In the genomic region with DNA sequence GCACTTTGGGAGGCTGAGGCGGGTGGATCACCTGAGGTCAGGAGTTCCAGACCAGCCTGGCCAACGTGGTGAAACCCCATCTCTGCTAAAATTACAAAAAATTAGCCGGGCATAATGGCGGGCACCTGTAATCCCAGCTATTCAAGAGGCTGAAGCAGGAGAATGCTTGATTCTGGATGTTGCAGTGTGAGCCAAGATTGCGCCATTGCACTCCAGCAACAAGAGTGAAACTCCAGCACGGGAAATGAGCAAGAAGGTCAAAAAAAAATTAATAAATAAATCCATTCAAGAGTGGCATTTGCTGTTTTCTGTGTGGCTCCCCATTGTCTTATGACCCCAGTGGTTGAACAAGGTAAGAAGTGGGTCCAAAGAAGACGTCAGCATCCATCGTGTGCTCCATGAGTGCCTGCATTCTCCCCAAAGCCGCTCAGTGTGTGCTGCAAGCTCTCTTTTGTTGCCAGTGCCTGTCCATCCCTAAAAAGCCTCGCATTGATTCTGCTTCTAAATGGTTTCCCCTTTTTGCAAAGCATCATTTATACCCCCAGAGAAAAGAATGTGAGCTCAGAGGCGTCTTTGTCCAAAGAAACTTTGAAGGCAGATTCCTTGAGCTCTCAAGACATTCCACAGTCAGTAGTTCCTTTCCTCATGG, we compare ENCODE assay signal across 1 cellular context.
TF ChIP-seq lines count a peak whose summit lies in the region.

No MANE protein-coding gene starts in this region.

TF ChIP-seq in GM23338, 12 proteins besides CTCF, POLR2A, EP300 and RAD21 (continued from another document):
- TF ChIP-seq, protein P1, sequence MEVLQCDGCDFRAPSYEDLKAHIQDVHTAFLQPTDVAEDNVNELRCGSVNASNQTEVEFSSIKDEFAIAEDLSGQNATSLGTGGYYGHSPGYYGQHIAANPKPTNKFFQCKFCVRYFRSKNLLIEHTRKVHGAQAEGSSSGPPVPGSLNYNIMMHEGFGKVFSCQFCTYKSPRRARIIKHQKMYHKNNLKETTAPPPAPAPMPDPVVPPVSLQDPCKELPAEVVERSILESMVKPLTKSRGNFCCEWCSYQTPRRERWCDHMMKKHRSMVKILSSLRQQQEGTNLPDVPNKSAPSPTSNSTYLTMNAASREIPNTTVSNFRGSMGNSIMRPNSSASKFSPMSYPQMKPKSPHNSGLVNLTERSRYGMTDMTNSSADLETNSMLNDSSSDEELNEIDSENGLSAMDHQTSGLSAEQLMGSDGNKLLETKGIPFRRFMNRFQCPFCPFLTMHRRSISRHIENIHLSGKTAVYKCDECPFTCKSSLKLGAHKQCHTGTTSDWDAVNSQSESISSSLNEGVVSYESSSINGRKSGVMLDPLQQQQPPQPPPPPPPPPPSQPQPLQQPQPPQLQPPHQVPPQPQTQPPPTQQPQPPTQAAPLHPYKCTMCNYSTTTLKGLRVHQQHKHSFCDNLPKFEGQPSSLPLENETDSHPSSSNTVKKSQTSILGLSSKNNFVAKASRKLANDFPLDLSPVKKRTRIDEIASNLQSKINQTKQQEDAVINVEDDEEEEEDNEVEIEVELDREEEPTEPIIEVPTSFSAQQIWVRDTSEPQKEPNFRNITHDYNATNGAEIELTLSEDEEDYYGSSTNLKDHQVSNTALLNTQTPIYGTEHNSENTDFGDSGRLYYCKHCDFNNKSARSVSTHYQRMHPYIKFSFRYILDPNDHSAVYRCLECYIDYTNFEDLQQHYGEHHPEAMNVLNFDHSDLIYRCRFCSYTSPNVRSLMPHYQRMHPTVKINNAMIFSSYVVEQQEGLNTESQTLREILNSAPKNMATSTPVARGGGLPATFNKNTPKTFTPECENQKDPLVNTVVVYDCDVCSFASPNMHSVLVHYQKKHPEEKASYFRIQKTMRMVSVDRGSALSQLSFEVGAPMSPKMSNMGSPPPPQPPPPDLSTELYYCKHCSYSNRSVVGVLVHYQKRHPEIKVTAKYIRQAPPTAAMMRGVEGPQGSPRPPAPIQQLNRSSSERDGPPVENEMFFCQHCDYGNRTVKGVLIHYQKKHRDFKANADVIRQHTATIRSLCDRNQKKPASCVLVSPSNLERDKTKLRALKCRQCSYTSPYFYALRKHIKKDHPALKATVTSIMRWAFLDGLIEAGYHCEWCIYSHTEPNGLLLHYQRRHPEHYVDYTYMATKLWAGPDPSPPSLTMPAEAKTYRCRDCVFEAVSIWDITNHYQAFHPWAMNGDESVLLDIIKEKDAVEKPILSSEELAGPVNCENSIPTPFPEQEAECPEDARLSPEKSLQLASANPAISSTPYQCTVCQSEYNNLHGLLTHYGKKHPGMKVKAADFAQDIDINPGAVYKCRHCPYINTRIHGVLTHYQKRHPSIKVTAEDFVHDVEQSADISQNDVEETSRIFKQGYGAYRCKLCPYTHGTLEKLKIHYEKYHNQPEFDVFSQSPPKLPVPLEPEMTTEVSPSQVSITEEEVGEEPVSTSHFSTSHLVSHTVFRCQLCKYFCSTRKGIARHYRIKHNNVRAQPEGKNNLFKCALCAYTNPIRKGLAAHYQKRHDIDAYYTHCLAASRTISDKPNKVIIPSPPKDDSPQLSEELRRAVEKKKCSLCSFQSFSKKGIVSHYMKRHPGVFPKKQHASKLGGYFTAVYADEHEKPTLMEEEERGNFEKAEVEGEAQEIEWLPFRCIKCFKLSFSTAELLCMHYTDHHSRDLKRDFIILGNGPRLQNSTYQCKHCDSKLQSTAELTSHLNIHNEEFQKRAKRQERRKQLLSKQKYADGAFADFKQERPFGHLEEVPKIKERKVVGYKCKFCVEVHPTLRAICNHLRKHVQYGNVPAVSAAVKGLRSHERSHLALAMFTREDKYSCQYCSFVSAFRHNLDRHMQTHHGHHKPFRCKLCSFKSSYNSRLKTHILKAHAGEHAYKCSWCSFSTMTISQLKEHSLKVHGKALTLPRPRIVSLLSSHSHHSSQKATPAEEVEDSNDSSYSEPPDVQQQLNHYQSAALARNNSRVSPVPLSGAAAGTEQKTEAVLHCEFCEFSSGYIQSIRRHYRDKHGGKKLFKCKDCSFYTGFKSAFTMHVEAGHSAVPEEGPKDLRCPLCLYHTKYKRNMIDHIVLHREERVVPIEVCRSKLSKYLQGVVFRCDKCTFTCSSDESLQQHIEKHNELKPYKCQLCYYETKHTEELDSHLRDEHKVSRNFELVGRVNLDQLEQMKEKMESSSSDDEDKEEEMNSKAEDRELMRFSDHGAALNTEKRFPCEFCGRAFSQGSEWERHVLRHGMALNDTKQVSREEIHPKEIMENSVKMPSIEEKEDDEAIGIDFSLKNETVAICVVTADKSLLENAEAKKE (CRISPR knock-in tag; IDR thresholded peaks at IDR 0.05) = no peak
- TF ChIP-seq EZH2 (IDR thresholded peaks at IDR 0.05; ENCODE audit: low read depth, unreplicated experiment) (no peak), NANOG (IDR thresholded peaks at IDR 0.05; ENCODE audit: borderline replicate concordance) (no peak), JUNB (IDR thresholded peaks at IDR 0.05; ENCODE audit: unreplicated experiment) (no peak), CREB1 (CRISPR knock-in tag; IDR thresholded peaks at IDR 0.05; ENCODE audit: low read depth) (no peak), POLR2AphosphoS5 (IDR thresholded peaks at IDR 0.05; ENCODE audit: low read depth) (no peak), ZNF114 (CRISPR knock-in tag; IDR thresholded peaks at IDR 0.05) (no peak)
- TF ChIP-seq, protein P2, sequence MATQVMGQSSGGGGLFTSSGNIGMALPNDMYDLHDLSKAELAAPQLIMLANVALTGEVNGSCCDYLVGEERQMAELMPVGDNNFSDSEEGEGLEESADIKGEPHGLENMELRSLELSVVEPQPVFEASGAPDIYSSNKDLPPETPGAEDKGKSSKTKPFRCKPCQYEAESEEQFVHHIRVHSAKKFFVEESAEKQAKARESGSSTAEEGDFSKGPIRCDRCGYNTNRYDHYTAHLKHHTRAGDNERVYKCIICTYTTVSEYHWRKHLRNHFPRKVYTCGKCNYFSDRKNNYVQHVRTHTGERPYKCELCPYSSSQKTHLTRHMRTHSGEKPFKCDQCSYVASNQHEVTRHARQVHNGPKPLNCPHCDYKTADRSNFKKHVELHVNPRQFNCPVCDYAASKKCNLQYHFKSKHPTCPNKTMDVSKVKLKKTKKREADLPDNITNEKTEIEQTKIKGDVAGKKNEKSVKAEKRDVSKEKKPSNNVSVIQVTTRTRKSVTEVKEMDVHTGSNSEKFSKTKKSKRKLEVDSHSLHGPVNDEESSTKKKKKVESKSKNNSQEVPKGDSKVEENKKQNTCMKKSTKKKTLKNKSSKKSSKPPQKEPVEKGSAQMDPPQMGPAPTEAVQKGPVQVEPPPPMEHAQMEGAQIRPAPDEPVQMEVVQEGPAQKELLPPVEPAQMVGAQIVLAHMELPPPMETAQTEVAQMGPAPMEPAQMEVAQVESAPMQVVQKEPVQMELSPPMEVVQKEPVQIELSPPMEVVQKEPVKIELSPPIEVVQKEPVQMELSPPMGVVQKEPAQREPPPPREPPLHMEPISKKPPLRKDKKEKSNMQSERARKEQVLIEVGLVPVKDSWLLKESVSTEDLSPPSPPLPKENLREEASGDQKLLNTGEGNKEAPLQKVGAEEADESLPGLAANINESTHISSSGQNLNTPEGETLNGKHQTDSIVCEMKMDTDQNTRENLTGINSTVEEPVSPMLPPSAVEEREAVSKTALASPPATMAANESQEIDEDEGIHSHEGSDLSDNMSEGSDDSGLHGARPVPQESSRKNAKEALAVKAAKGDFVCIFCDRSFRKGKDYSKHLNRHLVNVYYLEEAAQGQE (IDR thresholded peaks at IDR 0.05; ENCODE audit: unreplicated experiment) = no peak
- TF ChIP-seq, protein P3, sequence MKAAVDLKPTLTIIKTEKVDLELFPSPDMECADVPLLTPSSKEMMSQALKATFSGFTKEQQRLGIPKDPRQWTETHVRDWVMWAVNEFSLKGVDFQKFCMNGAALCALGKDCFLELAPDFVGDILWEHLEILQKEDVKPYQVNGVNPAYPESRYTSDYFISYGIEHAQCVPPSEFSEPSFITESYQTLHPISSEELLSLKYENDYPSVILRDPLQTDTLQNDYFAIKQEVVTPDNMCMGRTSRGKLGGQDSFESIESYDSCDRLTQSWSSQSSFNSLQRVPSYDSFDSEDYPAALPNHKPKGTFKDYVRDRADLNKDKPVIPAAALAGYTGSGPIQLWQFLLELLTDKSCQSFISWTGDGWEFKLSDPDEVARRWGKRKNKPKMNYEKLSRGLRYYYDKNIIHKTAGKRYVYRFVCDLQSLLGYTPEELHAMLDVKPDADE (IDR thresholded peaks at IDR 0.05) = no peak
